ENCODE assay signal across 1 cellular context in genomic region chr5:137741718-137742117, GRCh38.
TF ChIP-seq lines count a peak whose summit lies in the region.

No MANE protein-coding gene starts in this region.

TF ChIP-seq in HepG2, 621 proteins besides CTCF, POLR2A, EP300 and RAD21 (continued from another document and continues in another):
- no peak for TF ChIP-seq ZNF142 (CRISPR knock-in tag; IDR thresholded peaks at IDR 0.05)
- no peak for TF ChIP-seq AKNA (CRISPR knock-in tag; IDR thresholded peaks at IDR 0.05; ENCODE audit: borderline replicate concordance)
- TF ChIP-seq ATRX (CRISPR knock-in tag; IDR thresholded peaks at IDR 0.05; ENCODE audit: borderline replicate concordance), result no peak
- TF ChIP-seq ZNF317 (CRISPR knock-in tag; IDR thresholded peaks at IDR 0.05), result no peak
- no peak for TF ChIP-seq ZBTB8A (CRISPR knock-in tag; IDR thresholded peaks at IDR 0.05; ENCODE audit: borderline replicate concordance, low read depth)
- TF ChIP-seq PAXIP1 (CRISPR knock-in tag; conservative IDR thresholded peaks at IDR 0.05), result peak; percentile 37; the same call in 1 of the 2 replicates
- TF ChIP-seq ZNF776 (CRISPR knock-in tag; IDR thresholded peaks at IDR 0.05), result no peak
- no peak for TF ChIP-seq ZNF557 (CRISPR knock-in tag; IDR thresholded peaks at IDR 0.05)
- TF ChIP-seq GRHL1 (CRISPR knock-in tag; conservative IDR thresholded peaks at IDR 0.05), result no peak
- no peak for TF ChIP-seq SOX6 (IDR thresholded peaks at IDR 0.05)
- peak; percentile 83 for TF ChIP-seq SOX6 (CRISPR knock-in tag; IDR thresholded peaks at IDR 0.05)
- no peak for TF ChIP-seq KDM2A (CRISPR knock-in tag; IDR thresholded peaks at IDR 0.05; ENCODE audit: borderline replicate concordance, low read depth)
- no peak for TF ChIP-seq GPBP1L1 (CRISPR knock-in tag; IDR thresholded peaks at IDR 0.05)
- TF ChIP-seq ZNF709 (CRISPR knock-in tag; IDR thresholded peaks at IDR 0.05), result no peak
- TF ChIP-seq AHDC1 (CRISPR knock-in tag; IDR thresholded peaks at IDR 0.05; ENCODE audit: borderline replicate concordance), result peak; percentile 55; the same call in 1 of the 2 replicates
- TF ChIP-seq TRIM22 (IDR thresholded peaks at IDR 0.05), result no peak
- no peak for TF ChIP-seq ZNF362 (CRISPR knock-in tag; IDR thresholded peaks at IDR 0.05; ENCODE audit: borderline replicate concordance)
- TF ChIP-seq RXRA (CRISPR knock-in tag; IDR thresholded peaks at IDR 0.05), result no peak
- no peak for TF ChIP-seq SMAD3 (CRISPR knock-in tag; IDR thresholded peaks at IDR 0.05)
- TF ChIP-seq SRY (CRISPR knock-in tag; IDR thresholded peaks at IDR 0.05), result no peak
- TF ChIP-seq ZSCAN21 (CRISPR knock-in tag; IDR thresholded peaks at IDR 0.05; ENCODE audit: borderline replicate concordance), result no peak
- TF ChIP-seq HES4 (CRISPR knock-in tag; IDR thresholded peaks at IDR 0.05; ENCODE audit: borderline replicate concordance), result no peak
- peak; percentile 84 for TF ChIP-seq SOX5 (CRISPR knock-in tag; IDR thresholded peaks at IDR 0.05; ENCODE audit: borderline replicate concordance)
- no peak for TF ChIP-seq DRAP1 (CRISPR knock-in tag; IDR thresholded peaks at IDR 0.05)
- TF ChIP-seq MYC (CRISPR knock-in tag; IDR thresholded peaks at IDR 0.05; ENCODE audit: borderline replicate concordance), result no peak
